9 cellular contexts compared by ENCODE assay signal in genomic region chr7:87628780-87629569, GRCh38. TPM values are rescaled to one million over a fixed set of nuclear protein-coding genes. Genes with fewer than 3 reads are reported as not detected.
A peak's percentile ranks its signal among the peaks of the same experiment; 100 is the strongest.
DNase-seq lines count a peak whose midpoint lies in the region; ATAC-seq and TF ChIP-seq lines count a peak whose summit lies in the region.
"Had no signal": no experiment of that assay in that cellular context is flagged by ENCODE, and none has a peak within 500 bp of the region (broad histone marks: within the 10 kb centered on the region; RNA-seq: fewer than 3 reads in every experiment).

No MANE protein-coding gene starts in this region.

- peak overlapping the region; percentile 61; the same call in 1 of the 2 replicates for H3K27ac ChIP-seq in HEK293 (ENCODE audit: extremely low read depth, low read depth, low read length)
- H3K27ac ChIP-seq in SU-DHL-6 (ENCODE audit: low read depth, low read length), result no peak overlapping the region
- H3K27ac ChIP-seq: epithelial cell of prostate had no signal

- H3K27me3 Mint-ChIP-seq in MCF 10A (ENCODE audit: insufficient read depth, unreplicated experiment), result peaks cover 3% of the 10 kb centered on the region

- no peaks in the 10 kb centered on the region for H3K79me2 ChIP-seq in SU-DHL-6 (ENCODE audit: insufficient read depth, low read length)

- no peaks in the 10 kb centered on the region for H3K9me2 ChIP-seq in SU-DHL-6 (replicated peaks; ENCODE audit: insufficient read depth, low read length)

- no peak overlapping the region for H3K27ac Mint-ChIP-seq in MCF 10A (ENCODE audit: low read depth, unreplicated experiment)

- H3F3A ChIP-seq in SU-DHL-6 (ENCODE audit: insufficient read depth), result no peaks in the 10 kb centered on the region

- peaks cover 4% of the 10 kb centered on the region for H3K36me3 Mint-ChIP-seq in MCF 10A (ENCODE audit: insufficient read depth, unreplicated experiment)

- H3K9me3 Mint-ChIP-seq in MCF 10A (ENCODE audit: unreplicated experiment), result no peaks in the 10 kb centered on the region

- peak overlapping the region; percentile 96 for H2AFZ ChIP-seq in SU-DHL-6 (ENCODE audit: low read depth, low read length, severe bottlenecking)

- no TSS peak for BruUV-seq in MCF 10A (replicated peaks; lab: Mats Ljungman, UMichigan)

- H3K9me3 ChIP-seq in HEK293 (ENCODE audit: control insufficient read depth, insufficient read depth, low read depth, low read length) (no peaks in the 10 kb centered on the region), SU-DHL-6 (ENCODE audit: insufficient read depth, low read length) (no peaks in the 10 kb centered on the region), iPS-18c (ENCODE audit: control insufficient read depth, insufficient read depth, low read length) (peaks cover 2% of the 10 kb centered on the region)

- no peaks in the 10 kb centered on the region for H3K4me1 Mint-ChIP-seq in MCF 10A (ENCODE audit: insufficient read depth, unreplicated experiment)

- peak overlapping the region; percentile 51 for H3K9ac ChIP-seq in SU-DHL-6 (ENCODE audit: low read length)

- intact Hi-C loops in MCF 10A (cut with micrococcal nuclease), result no loop called here
- intact Hi-C loops in sciatic nerve (cut with DNase I), result no loop called here

- ATAC-seq in sciatic nerve (peak; percentile 28), GM19324 (IDR thresholded peaks at IDR 0.05; ENCODE audit: low FRiP score, unreplicated experiment) (no peak)

- DNase-seq in AG08396 (ENCODE audit: low spot score), result peak; percentile 7
- no peak for DNase-seq in MCF 10A (ENCODE audit: unreplicated experiment)
- DNase-seq in sciatic nerve (ENCODE audit: low spot score), result peak; percentile 59
- no peak for DNase-seq in NCI-H128 (lab: John Stamatoyannopoulos, UW; ENCODE audit: unreplicated experiment)

- no peak for TF ChIP-seq CTCF in HEK293 (tag by site-specific recombination; IDR thresholded peaks at IDR 0.05)
- TF ChIP-seq CTCF in SU-DHL-6 (IDR thresholded peaks at IDR 0.05; ENCODE audit: insufficient read depth, low read length, poor library complexity, severe bottlenecking), result no peak
- no peak for TF ChIP-seq CTCF in MCF 10A (IDR thresholded peaks at IDR 0.05; ENCODE audit: unreplicated experiment)

- H4K20me1 ChIP-seq in SU-DHL-6 (ENCODE audit: low read depth, low read length), result no peaks in the 10 kb centered on the region

- no peaks in the 10 kb centered on the region for H3K4me1 ChIP-seq in HEK293 (ENCODE audit: control insufficient read depth, insufficient read depth, low read length)

- peak overlapping the region; percentile 78 for H3K4me2 ChIP-seq in SU-DHL-6 (ENCODE audit: low read depth, low read length, poor library complexity, severe bottlenecking)

- H3K36me3 ChIP-seq in HEK293 (ENCODE audit: control insufficient read depth in 2 of 2, insufficient read depth in 1 of 2, low read length in 2 of 2) (no peaks in the 10 kb centered on the region), SU-DHL-6 (ENCODE audit: low read length) (no peaks in the 10 kb centered on the region)

- peak overlapping the region; percentile 70 for H3K4me3 Mint-ChIP-seq in MCF 10A (ENCODE audit: unreplicated experiment)

- CTCF ChIA-PET in HEK293 (lab: Yijun Ruan, JAX), result no interaction called here
- CTCF ChIA-PET in MCF 10A (lab: Yijun Ruan, JAX), result interaction anchor here (0.6 kb wide), 1 partner anchor 30 kb away, joined by 3 read pairs; no protein-coding TSS in a partner anchor

- H3K27me3 ChIP-seq in SU-DHL-6 (ENCODE audit: low read length), result no peaks in the 10 kb centered on the region

- POLR2A ChIA-PET in HEK293 (lab: Yijun Ruan, JAX) (interaction anchor here (1.1 to 3.2 kb wide), 2 partner anchors 21 to 29 kb away, joined by 3 to 21 read pairs; partner anchors contain the start of gene ABCB1), MCF 10A (lab: Yijun Ruan, JAX) (interaction anchor here (0.6 kb wide), 1 partner anchor 588 kb away, joined by 3 read pairs; no protein-coding TSS in a partner anchor)

- H3K4me3 ChIP-seq in HEK293 (ENCODE audit: low read depth, low read length), result peak overlapping the region; percentile 78
- H3K4me3 ChIP-seq in SU-DHL-6 (ENCODE audit: insufficient read depth, low read length, poor library complexity, severe bottlenecking), result peak overlapping the region; percentile 69
- H3K4me3 ChIP-seq in iPS-18c (ENCODE audit: insufficient read depth, low read depth, low read length), result peak overlapping the region; percentile 73

TF ChIP-seq in HEK293, 187 proteins besides CTCF, POLR2A, EP300 and RAD21 (continues in another document):
- TF ChIP-seq ZFHX2 (tag by site-specific recombination; conservative IDR thresholded peaks at IDR 0.05) (no peak), ZNF600 (tag by site-specific recombination; IDR thresholded peaks at IDR 0.05) (peak; percentile 64), ZNF280C (tag by site-specific recombination; IDR thresholded peaks at IDR 0.05) (no peak), ZNF335 (tag by site-specific recombination; conservative IDR thresholded peaks at IDR 0.05) (peak; percentile 76), ZNF777 (tag by site-specific recombination; IDR thresholded peaks at IDR 0.05; ENCODE audit: borderline replicate concordance) (0 out of 2 replicates have a peak, but pooled peaks have one; percentile 63), ZNF626 (tag by site-specific recombination; IDR thresholded peaks at IDR 0.05) (no peak), ZSCAN5A (tag by site-specific recombination; IDR thresholded peaks at IDR 0.05) (no peak), AEBP2 (tag by site-specific recombination; IDR thresholded peaks at IDR 0.05; ENCODE audit: borderline replicate concordance) (no peak), ZNF10 (tag by site-specific recombination; IDR thresholded peaks at IDR 0.05) (no peak), GLI4 (tag by site-specific recombination; IDR thresholded peaks at IDR 0.05) (no peak), ZNF664 (tag by site-specific recombination; IDR thresholded peaks at IDR 0.05) (peak; percentile 99), ZNF501 (tag by site-specific recombination; IDR thresholded peaks at IDR 0.05) (0 out of 2 replicates have a peak, but pooled peaks have one; percentile 6), ZNF37A (tag by site-specific recombination; IDR thresholded peaks at IDR 0.05) (no peak), ZBTB6 (tag by site-specific recombination; IDR thresholded peaks at IDR 0.05) (no peak), ZNF561 (tag by site-specific recombination; IDR thresholded peaks at IDR 0.05; ENCODE audit: borderline replicate concordance) (no peak), ZNF175 (tag by site-specific recombination; IDR thresholded peaks at IDR 0.05) (no peak)

RNA-seq across cellular contexts. Expression of gene RUNDC3B, which starts 0.8 kb away (rescaled TPM):
- total RNA-seq in MCF 10A (2022) (0.40 TPM in 1 of 2 replicates, not detected in the other), sciatic nerve (5.9 TPM)

RNA-seq across cellular contexts. Expression of gene ABCB1, which starts 28.3 kb away (rescaled TPM):
- total RNA-seq in MCF 10A (2022) (not detected in 2 replicates), sciatic nerve (21.0 TPM)

Comparison
In these comparisons a context has a peak if more than half of its experiments do, and no peak if none do; other contexts are left out.
1. DNase-seq: peak in AG08396 (single experiment) and sciatic nerve (single experiment); none in MCF 10A (single experiment) and NCI-H128 (single experiment).
2. RNA of gene ABCB1, which starts 28.3 kb away (total RNA-seq): 21.0 TPM in sciatic nerve (single experiment); not detected in MCF 10A; every median in the first group is over 10 times any median in the second.
3. Peak in every context shown above with its lines, with median percentiles within 50 percentile points of each other: H3K4me3 ChIP-seq.